ENCODE assay signal across 15 cellular contexts in genomic region chr12:93090768-93091172, GRCh38.
DNase-seq lines count a peak whose midpoint lies in the region; ATAC-seq and TF ChIP-seq lines count a peak whose summit lies in the region.
"Had no signal": no experiment of that assay in that cellular context is flagged by ENCODE, and none has a peak within 500 bp of the region (broad histone marks: within the 10 kb centered on the region; RNA-seq: fewer than 3 reads in every experiment).

No MANE protein-coding gene starts in this region.

- DNase-seq in stimulated activated naive CD8-positive, alpha-beta T cell treated with anti-CD3 and anti-CD28 coated beads, Interleukin-15, Interleukin-2, amounts not matched to agents 100 U/mL and 50 U/mL, for 24 hours = no peak
- no peak for DNase-seq in stimulated activated naive CD8-positive, alpha-beta T cell treated with anti-CD3 and anti-CD28 coated beads, Interleukin-15, amount 100 ng/mL, for 72 hours
- DNase-seq in RPMI7951 (ENCODE audit: low read depth) (peak; percentile 68), fibroblast of gingiva (ENCODE audit: low read depth) (peak; percentile 16), iPS-NIHi11 (ENCODE audit: low spot score) (no peak), mesothelial cell of epicardium (ENCODE audit: low spot score in 2 of 2, unreplicated experiment in 2 of 2) (no peak), Kasumi-1 (lab: John Stamatoyannopoulos, UW) (no peak)
- DNase-seq: activated gamma-delta T cell treated with Interleukin-2 at 50 U/mL for 16 hours, C1 segment of cervical spinal cord, KBM-7, NCI-H2227 treated with DMSO at 0.1 percent for 48 hours, right cardiac atrium, SHP77, upper lobe of right lung had no signal

- H3K4me3 Mint-ChIP-seq in stimulated activated naive CD8-positive, alpha-beta T cell treated with anti-CD3 and anti-CD28 coated beads, Interleukin-15, amount 100 ng/mL, for 72 hours = no peak overlapping the region
- no peak overlapping the region for H3K4me3 Mint-ChIP-seq in mesothelial cell of epicardium

- peaks cover 31% of the 10 kb centered on the region for H3K4me1 Mint-ChIP-seq in stimulated activated naive CD8-positive, alpha-beta T cell treated with anti-CD3 and anti-CD28 coated beads, Interleukin-15, amount 100 ng/mL, for 72 hours
- H3K4me1 Mint-ChIP-seq in mesothelial cell of epicardium = peaks cover 6% of the 10 kb centered on the region

- ATAC-seq in stimulated activated naive CD8-positive, alpha-beta T cell treated with anti-CD3 and anti-CD28 coated beads, Interleukin-15, Interleukin-2, amounts not matched to agents 100 U/mL and 50 U/mL, for 24 hours = peak; percentile 68
- ATAC-seq in stimulated activated naive CD8-positive, alpha-beta T cell treated with anti-CD3 and anti-CD28 coated beads, Interleukin-15, amount 100 ng/mL, for 72 hours = no peak
- no peak for ATAC-seq in HG03460 (IDR thresholded peaks at IDR 0.05; ENCODE audit: unreplicated experiment)

- H3K9me3 Mint-ChIP-seq in stimulated activated naive CD8-positive, alpha-beta T cell treated with anti-CD3 and anti-CD28 coated beads, Interleukin-15, amount 100 ng/mL, for 72 hours = peaks cover 6 to 13% of the 10 kb centered on the region in 2 donors
- peaks cover 6% of the 10 kb centered on the region for H3K9me3 Mint-ChIP-seq in mesothelial cell of epicardium

- H3K27ac Mint-ChIP-seq in stimulated activated naive CD8-positive, alpha-beta T cell treated with anti-CD3 and anti-CD28 coated beads, Interleukin-15, amount 100 ng/mL, for 72 hours = no peak overlapping the region
- H3K27ac Mint-ChIP-seq in mesothelial cell of epicardium = no peak overlapping the region

- H3K27me3 Mint-ChIP-seq in stimulated activated naive CD8-positive, alpha-beta T cell treated with anti-CD3 and anti-CD28 coated beads, Interleukin-15, amount 100 ng/mL, for 72 hours = no peaks in the 10 kb centered on the region
- H3K27me3 Mint-ChIP-seq in mesothelial cell of epicardium (ENCODE audit: low read depth) = no peaks in the 10 kb centered on the region

- no peak for TF ChIP-seq CTCF in mesothelial cell of epicardium (IDR thresholded peaks at IDR 0.05; ENCODE audit: unreplicated experiment)

- H3K36me3 Mint-ChIP-seq in mesothelial cell of epicardium = no peaks in the 10 kb centered on the region

Comparison
In these comparisons a context has a peak if more than half of its experiments do, and no peak if none do; other contexts are left out.
1. DNase-seq: peak in RPMI7951 (single experiment) and fibroblast of gingiva (single experiment); none in stimulated activated naive CD8-positive, alpha-beta T cell treated with anti-CD3 and anti-CD28 coated beads, Interleukin-15, Interleukin-2, amounts not matched to agents 100 U/mL and 50 U/mL, for 24 hours (single experiment), stimulated activated naive CD8-positive, alpha-beta T cell treated with anti-CD3 and anti-CD28 coated beads, Interleukin-15, amount 100 ng/mL, for 72 hours (0 of 2), iPS-NIHi11 (single experiment), mesothelial cell of epicardium (0 of 2) and Kasumi-1 (0 of 2).